In genomic region chr5:141597814-141598213, GRCh38 we compare ENCODE assay signal across 1 cellular context.
TF ChIP-seq lines count a peak whose summit lies in the region.

No MANE protein-coding gene starts in this region.

TF ChIP-seq in K562, 482 proteins besides CTCF, POLR2A, EP300 and RAD21:
- no peak for TF ChIP-seq ZNF699 (CRISPR knock-in tag; IDR thresholded peaks at IDR 0.05; ENCODE audit: insufficient replicate concordance)
- no peak for TF ChIP-seq IRF1 (CRISPR knock-in tag; IDR thresholded peaks at IDR 0.05; ENCODE audit: borderline replicate concordance)
- TF ChIP-seq FOXK2 (conservative IDR thresholded peaks at IDR 0.05 in 1 of 2, IDR thresholded peaks at IDR 0.05 in 1 of 2; ENCODE audit: low read depth in 2 of 2) = no peak
- TF ChIP-seq NR0B1 (IDR thresholded peaks at IDR 0.05; ENCODE audit: partially characterized antibody) = no peak
- no peak for TF ChIP-seq ZNF644 (tag; IDR thresholded peaks at IDR 0.05; ENCODE audit: low read depth)
- TF ChIP-seq CBX5 (IDR thresholded peaks at IDR 0.05; ENCODE audit: borderline replicate concordance, low read depth) = no peak
- TF ChIP-seq ZNF143 (CRISPR knock-in tag; IDR thresholded peaks at IDR 0.05) = no peak
- no peak for TF ChIP-seq SPI1 (IDR thresholded peaks at IDR 0.05; ENCODE audit: borderline replicate concordance, low read depth, low read length)
- TF ChIP-seq RNF2 (IDR thresholded peaks at IDR 0.05) = no peak
- TF ChIP-seq USF2 (CRISPR knock-in tag; IDR thresholded peaks at IDR 0.05) = no peak
- TF ChIP-seq HDAC8 (tag; IDR thresholded peaks at IDR 0.05) = no peak
- TF ChIP-seq CHD4 (IDR thresholded peaks at IDR 0.05; ENCODE audit: insufficient read depth, insufficient replicate concordance, low read depth, low read length, poor library complexity, severe bottlenecking) = no peak
